8 cellular contexts compared by ENCODE assay signal in genomic region chr14:24332094-24332983, GRCh38. TPM values are rescaled to one million over a fixed set of nuclear protein-coding genes. Genes with fewer than 3 reads are reported as not detected.
DNase-seq lines count a peak whose midpoint lies in the region; ATAC-seq and TF ChIP-seq lines count a peak whose summit lies in the region.

No MANE protein-coding gene starts in this region.

- H3K27ac Mint-ChIP-seq in activated CD4-positive, alpha-beta T cell treated with anti-CD3 and anti-CD28 coated beads, Interleukin-2, amount 10 ng/mL, durations not matched to agents 7 days and 5 days, result peak overlapping the region; percentile 74

- H3K27ac ChIP-seq in lung (ENCODE audit: low read depth in 1 of 2, low read length in 1 of 2), result no peak overlapping the region

- peaks cover 0 to 5% of the 10 kb centered on the region in 2 donors for H3K36me3 ChIP-seq in lung (ENCODE audit: control insufficient read depth in 2 of 2, insufficient read depth in 2 of 2, low read length in 2 of 2)

- peaks cover 65% of the 10 kb centered on the region for H3K4me1 Mint-ChIP-seq in activated CD4-positive, alpha-beta T cell treated with anti-CD3 and anti-CD28 coated beads, Interleukin-2, amount 10 ng/mL, durations not matched to agents 7 days and 5 days

- H3K4me3 Mint-ChIP-seq in activated CD4-positive, alpha-beta T cell treated with anti-CD3 and anti-CD28 coated beads, Interleukin-2, amount 10 ng/mL, durations not matched to agents 7 days and 5 days, result peak overlapping the region; percentile 30

- ATAC-seq in GM18868 (IDR thresholded peaks at IDR 0.05; ENCODE audit: unreplicated experiment), result peak; percentile 89
- peak; percentile 79 for ATAC-seq in HG03103 (IDR thresholded peaks at IDR 0.05; ENCODE audit: low read depth, unreplicated experiment)
- peak; percentile 72 for ATAC-seq in lung (ENCODE audit: insufficient read depth, low FRiP score)

- H3K36me3 Mint-ChIP-seq in activated CD4-positive, alpha-beta T cell treated with anti-CD3 and anti-CD28 coated beads, Interleukin-2, amount 10 ng/mL, durations not matched to agents 7 days and 5 days (ENCODE audit: low read depth), result peaks cover 16% of the 10 kb centered on the region

- TF ChIP-seq CTCF in AG10803 (conservative IDR thresholded peaks at IDR 0.05; ENCODE audit: low read length) (peak; percentile 82), lung (IDR thresholded peaks at IDR 0.05; ENCODE audit: control extremely low read depth, extremely low read depth) (peak; percentile 67)

- peaks cover 38% of the 10 kb centered on the region for H3K27me3 Mint-ChIP-seq in activated CD4-positive, alpha-beta T cell treated with anti-CD3 and anti-CD28 coated beads, Interleukin-2, amount 10 ng/mL, durations not matched to agents 7 days and 5 days

- CTCF ChIA-PET in activated CD4-positive, alpha-beta T cell treated with anti-CD3 and anti-CD28 coated beads, Interleukin-2, amount 10 ng/mL, durations not matched to agents 7 days and 5 days (lab: Charles Lee), result interaction anchor here (0.5 to 13.5 kb wide), 30 partner anchors 8 to 250 kb away, joined by 3 to 136 read pairs (median 5); partner anchors contain the start of genes CBLN3, CIDEB, KHNYN and LTB4R

- peaks cover 0 to 16% of the 10 kb centered on the region in 2 donors for H3K4me1 ChIP-seq in lung (ENCODE audit: control insufficient read depth in 2 of 2, insufficient read depth in 2 of 2, low read length in 2 of 2)

- H3K9me3 ChIP-seq in lung (ENCODE audit: control insufficient read depth in 2 of 2, insufficient read depth in 1 of 2, low read length in 1 of 2), result no peaks in the 10 kb centered on the region

- POLR2A ChIA-PET in activated CD4-positive, alpha-beta T cell treated with anti-CD3 and anti-CD28 coated beads, Interleukin-2, amount 10 ng/mL, durations not matched to agents 7 days and 5 days (lab: Charles Lee), result interaction anchor here (0.6 to 2.0 kb wide), 3 partner anchors 99 to 117 kb away, joined by 6 to 18 read pairs (median 7); partner anchors contain the start of genes KHNYN, MDP1 and SDR39U1

- WGBS in lung, 2 donors, result 21 to 26% methylated on average over 62 of the region's 62 CpGs

- H3K27me3 ChIP-seq in lung (ENCODE audit: control insufficient read depth, insufficient read depth), result no peaks in the 10 kb centered on the region

- H3K4me3 ChIP-seq in AG10803 (ENCODE audit: low read length) (peak overlapping the region; percentile 17; the same call in 1 of the 2 replicates), lung (no peak overlapping the region)

- peak; percentile 64 for DNase-seq in AG10803 (ENCODE audit: low read depth)
- DNase-seq in NCI-H345 treated with DMSO at 0.1 percent for 48 hours (lab: John Stamatoyannopoulos, UW; ENCODE audit: unreplicated experiment), result peak; percentile 79
- DNase-seq in activated CD4-positive, alpha-beta T cell treated with anti-CD3 and anti-CD28 coated beads, Interleukin-2, amount 10 ng/mL, durations not matched to agents 7 days and 5 days, result peak; percentile 92
- peak; percentile 73 for DNase-seq in dermis blood vessel endothelial cell
- DNase-seq in lung (ENCODE audit: low spot score), result peak; percentile 80
- DNase-seq in stimulated activated CD8-positive, alpha-beta memory T cell treated with anti-CD3 and anti-CD28 coated beads, Interleukin-12 subunit alpha, Interleukin-12 subunit beta, amount 100 ng/mL, for 24 hours (ENCODE audit: extremely low read depth), result peak; percentile 49

- no peaks in the 10 kb centered on the region for H3K9me3 Mint-ChIP-seq in activated CD4-positive, alpha-beta T cell treated with anti-CD3 and anti-CD28 coated beads, Interleukin-2, amount 10 ng/mL, durations not matched to agents 7 days and 5 days

RNA-seq across cellular contexts. Expression of gene ADCY4, which starts 2.5 kb away (rescaled TPM):
- 1 to 10 TPM; 4.1 to 5.3 TPM for total RNA-seq in activated CD4-positive, alpha-beta T cell treated with anti-CD3 and anti-CD28 coated beads, Interleukin-2, amount 10 ng/mL, durations not matched to agents 7 days and 5 days
- 68.4 and 138 TPM in 2 replicates for total RNA-seq in dermis blood vessel endothelial cell
- 10 to 100 TPM; 35.7 to 36.3 TPM for total RNA-seq in lung
- polyA plus RNA-seq in lung, result 10 to 100 TPM; 22.6 to 42.8 TPM

RNA-seq across cellular contexts. Expression of gene RIPK3, which starts 7.5 kb away (rescaled TPM):
- 10 to 100 TPM; 37.5 to 41.4 TPM for total RNA-seq in activated CD4-positive, alpha-beta T cell treated with anti-CD3 and anti-CD28 coated beads, Interleukin-2, amount 10 ng/mL, durations not matched to agents 7 days and 5 days
- total RNA-seq in dermis blood vessel endothelial cell (4.7 and 5.8 TPM in 2 replicates), lung (10 to 100 TPM in 1 of 2 donors, 1 to 10 TPM in 1; 6.4 to 26.0 TPM)
- polyA plus RNA-seq in lung, result 10 to 100 TPM; 13.0 to 23.4 TPM

RNA-seq across cellular contexts. Expression of gene LTB4R, which starts 21.0 kb away (rescaled TPM):
- 10 to 100 TPM; 26.6 to 28.3 TPM for total RNA-seq in activated CD4-positive, alpha-beta T cell treated with anti-CD3 and anti-CD28 coated beads, Interleukin-2, amount 10 ng/mL, durations not matched to agents 7 days and 5 days
- total RNA-seq in dermis blood vessel endothelial cell (3.5 and 3.6 TPM in 2 replicates), lung (10 to 100 TPM in 1 of 2 donors, 1 to 10 TPM in 1; 4.4 to 14.8 TPM)
- polyA plus RNA-seq in lung, result 10 to 100 TPM in 1 of 2 donors, 1 to 10 TPM in 1; 7.3 to 47.0 TPM

RNA-seq across cellular contexts. Expression of gene LTB4R2, which starts 22.4 kb away (rescaled TPM):
- total RNA-seq in activated CD4-positive, alpha-beta T cell treated with anti-CD3 and anti-CD28 coated beads, Interleukin-2, amount 10 ng/mL, durations not matched to agents 7 days and 5 days, result 10 to 100 TPM; 18.6 to 21.7 TPM
- 5.9 and 9.7 TPM in 2 replicates for total RNA-seq in dermis blood vessel endothelial cell
- total RNA-seq in lung, result 10 to 100 TPM in 1 of 2 donors, 1 to 10 TPM in 1; 5.8 to 14.0 TPM
- 1 to 10 TPM; 1.8 to 5.5 TPM for polyA plus RNA-seq in lung

RNA-seq across cellular contexts. Expression of gene CIDEB, which starts 24.6 kb away (rescaled TPM):
- total RNA-seq in activated CD4-positive, alpha-beta T cell treated with anti-CD3 and anti-CD28 coated beads, Interleukin-2, amount 10 ng/mL, durations not matched to agents 7 days and 5 days, result 10 to 100 TPM; 28.7 to 30.9 TPM
- total RNA-seq in dermis blood vessel endothelial cell (4.6 and 7.5 TPM in 2 replicates), lung (10 to 100 TPM in 1 of 2 donors, 1 to 10 TPM in 1; 9.6 to 18.8 TPM)
- polyA plus RNA-seq in lung, result 10 to 100 TPM in 1 of 2 donors, 1 to 10 TPM in 1; 8.3 to 19.7 TPM

Comparison
In these comparisons a context has a peak if more than half of its experiments do, and no peak if none do; other contexts are left out.
1. RNA of gene ADCY4, which starts 2.5 kb away (total RNA-seq): 68.4 to 138 TPM in dermis blood vessel endothelial cell and 35.7 to 36.3 TPM in lung; 4.1 to 5.3 TPM in activated CD4-positive, alpha-beta T cell treated with anti-CD3 and anti-CD28 coated beads, Interleukin-2, amount 10 ng/mL, durations not matched to agents 7 days and 5 days; every median in the first group is over 4 times any median in the second.
2. Peak in every context shown above with its lines, with median percentiles within 50 percentile points of each other: DNase-seq and ATAC-seq.